In genomic region chr13:33232883-33233282, GRCh38 we compare ENCODE assay signal across 29 cellular contexts. TPM values are rescaled to one million over a fixed set of nuclear protein-coding genes. Genes with fewer than 3 reads are reported as not detected.
"Had no signal": no experiment of that assay in that cellular context is flagged by ENCODE, and none has a peak within 500 bp of the region (broad histone marks: within the 10 kb centered on the region; RNA-seq: fewer than 3 reads in every experiment).

No MANE protein-coding gene starts in this region.

- H3K9me3 ChIP-seq: esophagus muscularis mucosa, neutrophil, ovary had no signal

- DNase-seq: activated CD4-positive, alpha-beta memory T cell treated with anti-CD3 and anti-CD28 coated beads for 36 hours; activated CD4-positive, alpha-beta T cell treated with anti-CD3 and anti-CD28 coated beads, Interleukin-2, amount 10 ng/mL, durations not matched to agents 24 days and 14 days; activated CD4-positive, CD25-positive, alpha-beta regulatory T cell treated with anti-CD3 and anti-CD28 coated beads, Interleukin-2, amount 50 U/mL, for 72 hours; activated CD8-positive, alpha-beta memory T cell treated with anti-CD3 and anti-CD28 coated beads, Interleukin-2, amount 50 U/mL, for 48 hours; activated gamma-delta T cell treated with Interleukin-2 at 50 U/mL for 16 hours; activated naive CD4-positive, alpha-beta T cell treated with anti-CD3 and anti-CD28 coated beads, Interleukin-2, amount 50 U/mL, for 16 hours; activated T-cell treated with anti-CD3 and anti-CD28 coated beads, Interleukin-2, amount 50 U/mL, for 24 hours; amniotic stem cell; brain microvascular endothelial cell; caudate nucleus; endodermal cell; mesendoderm; nephron progenitor cell; ovary; stimulated activated CD4-positive, alpha-beta T cell treated with anti-CD3 and anti-CD28 coated beads, Interleukin-15, amount 100 ng/mL, for 24 hours; stimulated activated CD4-positive, alpha-beta T cell treated with anti-CD3 and anti-CD28 coated beads, Interleukin-2, amount 100 ng/mL, for 24 hours; stimulated activated naive B cell treated with anti-CD40 and anti-IgM and Interleukin-4, amounts not matched to agents 10 μg/mL and 1 μg/mL and 100 μg/mL, for 72 hours; T-helper 17 cell; T1000; trophoblast cell; WERI-Rb-1 had no signal

- H3K27ac Mint-ChIP-seq: activated CD4-positive, alpha-beta memory T cell treated with anti-CD3 and anti-CD28 coated beads for 36 hours; activated CD4-positive, alpha-beta T cell treated with anti-CD3 and anti-CD28 coated beads, Interleukin-2, amount 10 ng/mL, durations not matched to agents 24 days and 14 days; activated T-cell treated with anti-CD3 and anti-CD28 coated beads, Interleukin-2, amount 50 U/mL, for 24 hours; activated T-helper 17 cell treated with anti-CD3 and anti-CD28 coated beads, Interleukin-2, amount 50 U/mL, for 72 hours; endodermal cell; nephron progenitor cell; progenitor cell of endocrine pancreas; stimulated activated naive B cell treated with anti-CD40 and anti-IgM and Interleukin-4, amounts not matched to agents 10 μg/mL and 1 μg/mL and 100 μg/mL, for 72 hours; T-helper 17 cell had no signal

- H3K36me3 ChIP-seq: neutrophil, ovary, WERI-Rb-1 had no signal

- H3K4me1 Mint-ChIP-seq: activated T-helper 17 cell treated with anti-CD3 and anti-CD28 coated beads, Interleukin-2, amount 50 U/mL, for 72 hours had no signal

- H3K27me3 Mint-ChIP-seq: progenitor cell of endocrine pancreas had no signal

- H3K27ac ChIP-seq: brain microvascular endothelial cell, foreskin keratinocyte, neutrophil, ovary, WERI-Rb-1 had no signal

- FAIRE-seq: astrocyte, islet of Langerhans, urothelium cell line had no signal

- H3K27me3 ChIP-seq: brain microvascular endothelial cell, esophagus muscularis mucosa, foreskin keratinocyte, neutrophil, ovary had no signal

- H3K4me3 Mint-ChIP-seq: activated CD4-positive, alpha-beta memory T cell treated with anti-CD3 and anti-CD28 coated beads for 36 hours; activated CD4-positive, alpha-beta T cell treated with anti-CD3 and anti-CD28 coated beads, Interleukin-2, amount 10 ng/mL, durations not matched to agents 24 days and 14 days; activated T-cell treated with anti-CD3 and anti-CD28 coated beads, Interleukin-2, amount 50 U/mL, for 24 hours; activated T-helper 17 cell treated with anti-CD3 and anti-CD28 coated beads, Interleukin-2, amount 50 U/mL, for 72 hours; endodermal cell; nephron progenitor cell; stimulated activated naive B cell treated with anti-CD40 and anti-IgM and Interleukin-4, amounts not matched to agents 10 μg/mL and 1 μg/mL and 100 μg/mL, for 72 hours; T-helper 17 cell had no signal

- ATAC-seq: activated T-helper 17 cell treated with anti-CD3 and anti-CD28 coated beads, Interleukin-2, amount 50 U/mL, for 72 hours; stimulated activated naive B cell treated with anti-CD40 and anti-IgM and Interleukin-4, amounts not matched to agents 10 μg/mL and 1 μg/mL and 100 μg/mL, for 72 hours; T-helper 17 cell had no signal

- H3K4me3 ChIP-seq: esophagus muscularis mucosa, ovary had no signal

RNA-seq across cellular contexts. Expression of gene STARD13, which starts 52.7 kb away (rescaled TPM):
- total RNA-seq: T-helper 17 cell had no signal
